26 cellular contexts compared by ENCODE assay signal in genomic region chr4:162285753-162286152, GRCh38.
"Had no signal": no experiment of that assay in that cellular context is flagged by ENCODE, and none has a peak within 500 bp of the region (broad histone marks: within the 10 kb centered on the region; RNA-seq: fewer than 3 reads in every experiment).

No MANE protein-coding gene starts in this region.

- DNase-seq: naive thymus-derived CD4-positive, alpha-beta T cell; natural killer cell; occipital lobe; ovary; retina; stimulated activated CD4-positive, alpha-beta T cell treated with anti-CD3 and anti-CD28 coated beads, Interleukin-15, amount 100 ng/mL, for 24 hours; stimulated activated CD4-positive, alpha-beta T cell treated with anti-CD3 and anti-CD28 coated beads, Interleukin-2, amount 100 ng/mL, for 24 hours; stimulated activated CD4-positive, alpha-beta T cell treated with anti-CD3 and anti-CD28 coated beads, Interleukin-2, amount 100 ng/mL, for 48 hours; stimulated activated CD4-positive, alpha-beta T cell treated with anti-CD3 and anti-CD28 coated beads, Interleukin-4, amount 100 ng/mL, for 24 hours; stimulated activated naive B cell treated with anti-CD40 and anti-IgM and Interleukin-4, amounts not matched to agents 10 μg/mL and 1 μg/mL and 100 μg/mL, for 72 hours; stimulated activated naive CD4-positive, alpha-beta T cell treated with Interleukin-2 at 50 U/mL for 16 hours; stomach; thyroid gland; trophoblast cell; upper lobe of left lung had no signal

- ATAC-seq: naive thymus-derived CD4-positive, alpha-beta T cell; natural killer cell; sciatic nerve; stimulated activated effector memory CD8-positive, alpha-beta T cell treated with anti-CD3 and anti-CD28 coated beads, Interleukin-12 subunit alpha, Interleukin-12 subunit beta, amount 100 ng/mL, for 72 hours; stimulated activated naive B cell treated with anti-CD40 and anti-IgM and Interleukin-4, amounts not matched to agents 10 μg/mL and 1 μg/mL and 100 μg/mL, for 72 hours had no signal

- H3K9me3 ChIP-seq: ovary, prostate gland, right atrium auricular region, stomach, thoracic aorta, thyroid gland, tibial nerve, upper lobe of left lung, vagina had no signal

- H3K27me3 ChIP-seq: neural progenitor cell, ovary, right atrium auricular region, stomach, thyroid gland, tibial nerve, upper lobe of left lung, vagina had no signal

- H3K4me1 ChIP-seq: neural progenitor cell, parathyroid adenoma, prostate gland, right atrium auricular region, stomach, thyroid gland, tibial nerve, upper lobe of left lung, vagina had no signal

- H3K27ac ChIP-seq: neural progenitor cell, ovary, parathyroid adenoma, prostate gland, right atrium auricular region, skin epidermis, stomach, thoracic aorta, thyroid gland, tibial nerve, upper lobe of left lung, vagina had no signal

- H3K4me3 ChIP-seq: neural progenitor cell, ovary, prostate gland, right atrium auricular region, skin epidermis, smooth muscle cell, stomach, thoracic aorta, thyroid gland, tibial nerve, upper lobe of left lung, vagina had no signal
